Comparison of ENCODE assay signal across 11 cellular contexts in genomic region chr5:76952795-76953536, GRCh38. TPM values are rescaled to one million over a fixed set of nuclear protein-coding genes. Genes with fewer than 3 reads are reported as not detected.
A peak's percentile ranks its signal among the peaks of the same experiment; 100 is the strongest.
DNase-seq lines count a peak whose midpoint lies in the region; ATAC-seq, FAIRE-seq and TF ChIP-seq lines count a peak whose summit lies in the region.
"Had no signal": no experiment of that assay in that cellular context is flagged by ENCODE, and none has a peak within 500 bp of the region (broad histone marks: within the 10 kb centered on the region; RNA-seq: fewer than 3 reads in every experiment).

CRHBP (plus strand) TSS chr5:76953045; CDS start chr5:76953135, 90 bp downstream.

- no peaks in the 10 kb centered on the region for H3K9me3 ChIP-seq in right atrium auricular region

- intact Hi-C loops in Right ventricle myocardium superior (cut with DNase I), result no loop called here

- H3K4me3 ChIP-seq in right atrium auricular region (peak within 1 kb of the TSS; percentile 25 to 55), epithelial cell of proximal tubule (ENCODE audit: low read depth, low read length) (peak within 1 kb of the TSS; percentile 36)

- peaks cover 63% of the 10 kb centered on the region for H3K27me3 Mint-ChIP-seq in neural crest cell (ENCODE audit: low read depth)

- DNase-seq in right atrium auricular region (ENCODE audit: low spot score) (no peak), Right ventricle myocardium superior (no peak), epithelial cell of proximal tubule (ENCODE audit: low read depth) (no peak), neural crest cell (ENCODE audit: low read depth, low spot score) (no peak), NCI-H526 treated with DMSO at 0.1 percent for 48 hours (lab: John Stamatoyannopoulos, UW) (no peak), GM19238 (ENCODE audit: insufficient read length, low spot score) (no peak), D721Med (ENCODE audit: insufficient read length, low spot score) (no peak)
- DNase-seq in activated CD4-positive, CD25-positive, alpha-beta regulatory T cell treated with anti-CD3 and anti-CD28 coated beads, Interleukin-2, amount 50 U/mL, for 72 hours, result no peak
- DNase-seq: activated T-cell treated with anti-CD3 and anti-CD28 coated beads, Interleukin-2, amount 50 U/mL, for 4 hours; MM.1S; small intestine had no signal

- peaks cover 0 to 12% of the 10 kb centered on the region in 2 donors for H3K27me3 ChIP-seq in right atrium auricular region

- peak within 1 kb of the TSS; percentile 52 for H3K4me3 Mint-ChIP-seq in neural crest cell
- H3K4me3 Mint-ChIP-seq: activated T-cell treated with anti-CD3 and anti-CD28 coated beads, Interleukin-2, amount 50 U/mL, for 4 hours had no signal

- no peak for ATAC-seq in Right ventricle myocardium superior (ENCODE audit: poor library complexity)

- no peak within 1 kb of the TSS for H3K27ac ChIP-seq in right atrium auricular region

- H3K9me3 Mint-ChIP-seq in neural crest cell, result no peaks in the 10 kb centered on the region
- H3K9me3 Mint-ChIP-seq: activated T-cell treated with anti-CD3 and anti-CD28 coated beads, Interleukin-2, amount 50 U/mL, for 4 hours had no signal

- peaks cover 0 to 20% of the 10 kb centered on the region in 2 donors for H3K4me1 ChIP-seq in right atrium auricular region

- H3K4me1 Mint-ChIP-seq in neural crest cell, result no peaks in the 10 kb centered on the region

- H3K36me3 ChIP-seq in right atrium auricular region, result no peaks in the 10 kb centered on the region

- no peak within 1 kb of the TSS for H3K27ac Mint-ChIP-seq in neural crest cell (ENCODE audit: unreplicated experiment)

- no peak for FAIRE-seq in D721Med (lab: Jason Lieb, UNC)
- FAIRE-seq: small intestine had no signal

- H3K36me3 Mint-ChIP-seq in neural crest cell (ENCODE audit: low read depth), result no peaks in the 10 kb centered on the region

- TF ChIP-seq CTCF in right atrium auricular region (IDR thresholded peaks at IDR 0.05) (no peak), epithelial cell of proximal tubule (conservative IDR thresholded peaks at IDR 0.05; ENCODE audit: low read depth, low read length) (no peak), neural crest cell (conservative IDR thresholded peaks at IDR 0.05) (no peak), D721Med (IDR thresholded peaks at IDR 0.05; ENCODE audit: insufficient read depth, missing control alignments) (no peak)

RNA-seq across cellular contexts. Expression of gene CRHBP, which starts in this region (rescaled TPM):
- 10 to 100 TPM in 1 of 2 donors, under 1 TPM in 1; 0.37 to 10.3 TPM for total RNA-seq in right atrium auricular region
- 0.27 TPM for total RNA-seq in Right ventricle myocardium superior
- total RNA-seq in epithelial cell of proximal tubule, result 0.94 TPM in 1 of 2 replicates, not detected in the other
- total RNA-seq in neural crest cell, result 0.20 and 0.21 TPM in 2 replicates
- total RNA-seq: activated T-cell treated with anti-CD3 and anti-CD28 coated beads, Interleukin-2, amount 50 U/mL, for 4 hours had no signal
